Comparison of ENCODE assay signal across 11 cellular contexts in genomic region chr9:130447193-130447816, GRCh38. TPM values are rescaled to one million over a fixed set of nuclear protein-coding genes. Genes with fewer than 3 reads are reported as not detected.
DNase-seq lines count a peak whose midpoint lies in the region; ATAC-seq, FAIRE-seq and TF ChIP-seq lines count a peak whose summit lies in the region.
"Had no signal": no experiment of that assay in that cellular context is flagged by ENCODE, and none has a peak within 500 bp of the region (broad histone marks: within the 10 kb centered on the region; RNA-seq: fewer than 3 reads in every experiment).

No MANE protein-coding gene starts in this region.

- no peak for TF ChIP-seq CTCF in MCF 10A (IDR thresholded peaks at IDR 0.05; ENCODE audit: unreplicated experiment)
- no peak for TF ChIP-seq CTCF in mammary epithelial cell (conservative IDR thresholded peaks at IDR 0.05 in 1 of 2, IDR thresholded peaks at IDR 0.05 in 1 of 2; ENCODE audit: extremely low read depth in 1 of 2, insufficient read depth in 1 of 2, low read depth in 1 of 2, low read length in 2 of 2)
- no peak for TF ChIP-seq CTCF in RWPE2 (IDR thresholded peaks at IDR 0.05; ENCODE audit: poor library complexity, severe bottlenecking)
- TF ChIP-seq CTCF in HepG2 (CRISPR knock-in tag; IDR thresholded peaks at IDR 0.05), result no peak
- no peak for TF ChIP-seq CTCF in upper lobe of right lung (IDR thresholded peaks at IDR 0.05)
- no peak for TF ChIP-seq CTCF in progenitor cell of endocrine pancreas (IDR thresholded peaks at IDR 0.05; ENCODE audit: unreplicated experiment)

- WGBS in mammary epithelial cell (ENCODE audit: low coverage, missing lambda C conversion rate), result 80% methylated on average over 10 of the region's 12 CpGs
- WGBS in HepG2 (ENCODE audit: low lambda C conversion rate), result 80% methylated on average over 7 of the region's 12 CpGs

- CTCF ChIA-PET in MCF 10A (lab: Yijun Ruan, JAX), result interaction anchor here (0.5 to 2.1 kb wide), 6 partner anchors 13 to 664 kb away, joined by 3 to 13 read pairs (median 6); no protein-coding TSS in a partner anchor
- CTCF ChIA-PET in mammary epithelial cell (lab: Charles Lee; ENCODE audit: low non-redundant PET), result interaction anchor here (0.7 kb wide), 1 partner anchor 142 kb away, joined by 3 read pairs; no protein-coding TSS in a partner anchor
- CTCF ChIA-PET in HepG2 (lab: Yijun Ruan, JAX; ENCODE audit: low intra/inter-chr PET ratio, low total read pairs), result no interaction called here

- ATAC-seq in RWPE2 (ENCODE audit: low read depth) (no peak), HepG2 (no peak), upper lobe of right lung (no peak), HG03439 (IDR thresholded peaks at IDR 0.05; ENCODE audit: unreplicated experiment) (no peak)
- ATAC-seq: activated naive CD4-positive, alpha-beta T cell treated with anti-CD3 and anti-CD28 coated beads, Interleukin-2, amount 50 U/mL, for 72 hours had no signal

- H4K20me1 ChIP-seq in mammary epithelial cell (ENCODE audit: insufficient read depth, low read length), result no peaks in the 10 kb centered on the region
- H4K20me1 ChIP-seq in HepG2 (ENCODE audit: insufficient read depth, low read length), result peaks cover 7% of the 10 kb centered on the region; the same call in 1 of the 2 replicates

- POLR2A ChIA-PET in MCF 10A (lab: Yijun Ruan, JAX) (interaction anchor here (0.5 to 2.1 kb wide), 11 partner anchors 13 to 931 kb away, joined by 3 to 8 read pairs (median 4); partner anchors contain the start of genes EXOSC2 and FUBP3), HepG2 (lab: Yijun Ruan, JAX) (interaction anchor here (0.8 to 1.5 kb wide), 2 partner anchors 52 to 246 kb away, joined by 4 to 5 read pairs; partner anchors contain the start of gene EXOSC2)

- intact Hi-C loops in MCF 10A (cut with micrococcal nuclease) (no loop called here), mammary epithelial cell (cut with micrococcal nuclease) (loop anchor here (5.0 kb wide), 1 partner anchor 115 kb away; no protein-coding TSS in a partner anchor), HepG2 (cut with micrococcal nuclease; ENCODE audit: unreplicated experiment) (no loop called here), upper lobe of right lung (cut with DNase I) (no loop called here)

- dilution Hi-C loops in mammary epithelial cell (cut with HindIII; ENCODE audit: low sequenced_read_pairs), result no loop called here

- H3K27me3 Mint-ChIP-seq in MCF 10A (ENCODE audit: insufficient read depth, unreplicated experiment) (no peaks in the 10 kb centered on the region), progenitor cell of endocrine pancreas (peaks cover 36% of the 10 kb centered on the region)

- TF ChIP-seq RAD21 in HepG2 (CRISPR knock-in tag; IDR thresholded peaks at IDR 0.05), result no peak

- H3K27me3 ChIP-seq in mammary epithelial cell (ENCODE audit: insufficient read depth, low read length) (no peaks in the 10 kb centered on the region), RWPE2 (ENCODE audit: insufficient read depth, poor library complexity, severe bottlenecking) (no peaks in the 10 kb centered on the region), HepG2 (ENCODE audit: control insufficient read depth in 1 of 2, insufficient read depth in 2 of 2, low read length in 2 of 2) (no peaks in the 10 kb centered on the region; a peak in 1 of 5 replicates), upper lobe of right lung (no peaks in the 10 kb centered on the region)

- peaks cover 30% of the 10 kb centered on the region for H3K4me1 Mint-ChIP-seq in MCF 10A (ENCODE audit: insufficient read depth, unreplicated experiment)
- peaks cover 1% of the 10 kb centered on the region for H3K4me1 Mint-ChIP-seq in progenitor cell of endocrine pancreas (ENCODE audit: low read depth)

- no peak overlapping the region for H3K4me3 ChIP-seq in mammary epithelial cell (replicated peaks in 1 of 3; ENCODE audit: insufficient read depth in 1 of 3, low read depth in 2 of 3, low read length in 3 of 3)
- H3K4me3 ChIP-seq in RWPE2 (ENCODE audit: severe bottlenecking), result no peak overlapping the region
- no peak overlapping the region for H3K4me3 ChIP-seq in HepG2 (replicated peaks in 1 of 3; ENCODE audit: insufficient read depth in 1 of 3, low read depth in 2 of 3, low read length in 3 of 3)
- peak overlapping the region; percentile 64 for H3K4me3 ChIP-seq in upper lobe of right lung

- H3K27ac ChIP-seq in mammary epithelial cell (ENCODE audit: insufficient read depth, low read depth, low read length) (no peak overlapping the region), RWPE2 (ENCODE audit: poor library complexity, severe bottlenecking) (peak overlapping the region; percentile 57), HepG2 (ENCODE audit: extremely low read length, insufficient read depth, low read length) (no peak overlapping the region), upper lobe of right lung (peak overlapping the region; percentile 73)

- H2AFZ ChIP-seq in mammary epithelial cell (ENCODE audit: low read depth, low read length), result no peak overlapping the region
- no peak overlapping the region for H2AFZ ChIP-seq in HepG2 (ENCODE audit: low read length)

- H3K9me3 ChIP-seq in mammary epithelial cell (replicated peaks; ENCODE audit: insufficient read depth, low read length) (no peaks in the 10 kb centered on the region), RWPE2 (ENCODE audit: severe bottlenecking) (no peaks in the 10 kb centered on the region), HepG2 (ENCODE audit: low read length) (no peaks in the 10 kb centered on the region), upper lobe of right lung (no peaks in the 10 kb centered on the region)

- H3K4me1 ChIP-seq in mammary epithelial cell (ENCODE audit: insufficient read depth, low read length), result peaks cover 48% of the 10 kb centered on the region
- peaks cover 32% of the 10 kb centered on the region for H3K4me1 ChIP-seq in RWPE2 (ENCODE audit: insufficient read depth, poor library complexity, severe bottlenecking)
- H3K4me1 ChIP-seq in HepG2 (ENCODE audit: insufficient read depth, low read length), result peaks cover 81% of the 10 kb centered on the region
- peaks cover 60% of the 10 kb centered on the region for H3K4me1 ChIP-seq in upper lobe of right lung

- H3K27ac Mint-ChIP-seq in MCF 10A (ENCODE audit: low read depth, unreplicated experiment), result peak overlapping the region; percentile 81
- no peak overlapping the region for H3K27ac Mint-ChIP-seq in progenitor cell of endocrine pancreas
- H3K27ac Mint-ChIP-seq: B cell had no signal

- in situ Hi-C loops in mammary epithelial cell (cut with MboI; ENCODE audit: low sequenced_read_pairs in 2 of 2), result no loop called here
- in situ Hi-C loops in HepG2 (cut with HindIII; ENCODE audit: extremely low pct_ligation_motif_present, low pct_unique_long_range_greater_than_20kb), result no loop called here

- no peak for TF ChIP-seq POLR2A in HepG2 (IDR thresholded peaks at IDR 0.05; ENCODE audit: insufficient read depth in 1 of 2, low read depth in 2 of 2, low read length in 2 of 2)

- DNase-seq in MCF 10A (ENCODE audit: unreplicated experiment) (no peak), mammary epithelial cell (no peak), RWPE2 (ENCODE audit: low spot score) (no peak), HepG2 (ENCODE audit: low spot score) (no peak), upper lobe of right lung (no peak), progenitor cell of endocrine pancreas (ENCODE audit: low spot score, unreplicated experiment) (no peak), UCSD-AML1 (lab: John Stamatoyannopoulos, UW; ENCODE audit: unreplicated experiment) (no peak)
- DNase-seq: effector memory CD4-positive, alpha-beta T cell had no signal

- H3K4me3 Mint-ChIP-seq in MCF 10A (ENCODE audit: unreplicated experiment), result peak overlapping the region; percentile 95
- H3K4me3 Mint-ChIP-seq in progenitor cell of endocrine pancreas (ENCODE audit: low read depth), result no peak overlapping the region
- H3K4me3 Mint-ChIP-seq: B cell had no signal

- no peak for FAIRE-seq in HepG2 (lab: Jason Lieb, UNC)

- BruUV-seq in MCF 10A (replicated peaks; lab: Mats Ljungman, UMichigan) (no TSS peak), mammary epithelial cell (replicated peaks; lab: Mats Ljungman, UMichigan) (no TSS peak), HepG2 (replicated peaks; lab: Mats Ljungman, UMichigan) (no TSS peak)

- H3K79me2 ChIP-seq in mammary epithelial cell (ENCODE audit: insufficient read depth, low read length) (no peaks in the 10 kb centered on the region), HepG2 (ENCODE audit: insufficient read depth, low read length) (no peaks in the 10 kb centered on the region)

- TF ChIP-seq EP300 in HepG2 (IDR thresholded peaks at IDR 0.05; ENCODE audit: low read depth in 2 of 2, low read length in 2 of 2), result no peak
- TF ChIP-seq EP300 in HepG2 (CRISPR knock-in tag; IDR thresholded peaks at IDR 0.05; ENCODE audit: borderline replicate concordance), result no peak

- H3K4me2 ChIP-seq in mammary epithelial cell (ENCODE audit: insufficient read depth, low read depth, low read length), result no peak overlapping the region
- H3K4me2 ChIP-seq in HepG2 (ENCODE audit: low read depth, low read length), result peak overlapping the region; percentile 93

- H3K9ac ChIP-seq in mammary epithelial cell (ENCODE audit: insufficient read depth, low read length) (no peak overlapping the region), HepG2 (ENCODE audit: insufficient read depth, low read depth, low read length) (no peak overlapping the region)

- H3K9me3 Mint-ChIP-seq in MCF 10A (ENCODE audit: unreplicated experiment) (peaks cover 2% of the 10 kb centered on the region), progenitor cell of endocrine pancreas (ENCODE audit: low read depth) (no peaks in the 10 kb centered on the region)

- H3K36me3 ChIP-seq in mammary epithelial cell (ENCODE audit: insufficient read depth, low read length) (no peaks in the 10 kb centered on the region), RWPE2 (ENCODE audit: low read depth) (no peaks in the 10 kb centered on the region), HepG2 (replicated peaks in 1 of 2; ENCODE audit: control insufficient read depth in 1 of 2, insufficient read depth in 2 of 2, low read length in 2 of 2) (no peaks in the 10 kb centered on the region), upper lobe of right lung (no peaks in the 10 kb centered on the region)

- H3K36me3 Mint-ChIP-seq in MCF 10A (ENCODE audit: insufficient read depth, unreplicated experiment) (peaks cover 45% of the 10 kb centered on the region), progenitor cell of endocrine pancreas (ENCODE audit: insufficient read depth) (no peaks in the 10 kb centered on the region)
- H3K36me3 Mint-ChIP-seq: activated naive CD4-positive, alpha-beta T cell treated with anti-CD3 and anti-CD28 coated beads, Interleukin-2, amount 50 U/mL, for 72 hours had no signal

RNA-seq across cellular contexts. Expression of gene ASS1, which starts 2.5 kb away (rescaled TPM):
- total RNA-seq in MCF 10A (2022), result 204 and 299 TPM in 2 replicates
- 100 to 1,000 TPM in 1 of 2 donors, 10 to 100 TPM in 1; 58.7 to 683 TPM for total RNA-seq in mammary epithelial cell
- polyA plus RNA-seq in mammary epithelial cell, result 113 TPM
- polyA minus RNA-seq in mammary epithelial cell, result 55.6 TPM
- 77.6 and 89.0 TPM in 2 replicates for total RNA-seq in HepG2 (2016; rRNA removed; fragmentation: Illumina TruSeq; extraction: Trizol)
- total RNA-seq in HepG2 (2016; cell fraction: cytosol; rRNA removed; fragmentation: Illumina TruSeq; extraction: Trizol; ENCODE audit: low read depth), result 56.7 and 64.0 TPM in 2 replicates
- 77.7 and 96.7 TPM in 2 replicates for total RNA-seq in HepG2 (2016; cell fraction: insoluble cytoplasmic fraction; rRNA removed; fragmentation: Illumina TruSeq; extraction: Trizol)
- 80.8 and 82.9 TPM in 2 replicates for total RNA-seq in HepG2 (2016; cell fraction: membrane; rRNA removed; fragmentation: Illumina TruSeq; extraction: Trizol)
- 36.6 and 39.7 TPM in 2 replicates for total RNA-seq in HepG2 (2016; cell fraction: nucleus; rRNA removed; fragmentation: Illumina TruSeq; extraction: Trizol)
- 108 and 122 TPM in 2 replicates for polyA plus RNA-seq in HepG2 (2011; rRNA removed)
- polyA plus RNA-seq in HepG2 (2011; cell fraction: cytosol; rRNA removed), result 120 and 164 TPM in 2 replicates
- 48.7 and 65.0 TPM in 2 replicates for polyA plus RNA-seq in HepG2 (2011; cell fraction: nucleus; rRNA removed)
- 38.4 and 74.9 TPM in 2 replicates for polyA plus RNA-seq in HepG2 (2012)
- polyA plus RNA-seq in HepG2 (2016; cell fraction: cytosol; fragmentation: Illumina TruSeq; extraction: Trizol; ENCODE audit: low read depth), result 90.2 and 91.5 TPM in 2 replicates
- polyA plus RNA-seq in HepG2 (2016; cell fraction: insoluble cytoplasmic fraction; fragmentation: Illumina TruSeq; extraction: Trizol; ENCODE audit: low read depth), result 134 and 144 TPM in 2 replicates
- 100 and 111 TPM in 2 replicates for polyA plus RNA-seq in HepG2 (2016; cell fraction: membrane; fragmentation: Illumina TruSeq; extraction: Trizol; ENCODE audit: low read depth)
- 76.1 and 84.6 TPM in 2 replicates for polyA plus RNA-seq in HepG2 (2016; cell fraction: nucleus; fragmentation: Illumina TruSeq; extraction: Trizol; ENCODE audit: insufficient read depth, low read depth)
- 90.2 and 1,449 TPM in 2 replicates for polyA minus RNA-seq in HepG2 (2011; rRNA and poly(A)+ RNA removed; ENCODE audit: low replicate concordance)
- polyA minus RNA-seq in HepG2 (2011; cell fraction: cytosol; rRNA and poly(A)+ RNA removed), result 49.5 and 53.8 TPM in 2 replicates
- polyA minus RNA-seq in HepG2 (2011; cell fraction: nucleus; rRNA and poly(A)+ RNA removed), result 17.1 and 17.7 TPM in 2 replicates
- total RNA-seq in upper lobe of right lung, result 96.0 TPM
- 6.5 and 7.7 TPM in 2 replicates for total RNA-seq in progenitor cell of endocrine pancreas

Comparison
In these comparisons a context has a peak if more than half of its experiments do, and no peak if none do; other contexts are left out.
1. H3K27ac ChIP-seq: peak in RWPE2 (single experiment) and upper lobe of right lung (single experiment); none in mammary epithelial cell (single experiment) and HepG2 (single experiment).